In the genomic region with DNA sequence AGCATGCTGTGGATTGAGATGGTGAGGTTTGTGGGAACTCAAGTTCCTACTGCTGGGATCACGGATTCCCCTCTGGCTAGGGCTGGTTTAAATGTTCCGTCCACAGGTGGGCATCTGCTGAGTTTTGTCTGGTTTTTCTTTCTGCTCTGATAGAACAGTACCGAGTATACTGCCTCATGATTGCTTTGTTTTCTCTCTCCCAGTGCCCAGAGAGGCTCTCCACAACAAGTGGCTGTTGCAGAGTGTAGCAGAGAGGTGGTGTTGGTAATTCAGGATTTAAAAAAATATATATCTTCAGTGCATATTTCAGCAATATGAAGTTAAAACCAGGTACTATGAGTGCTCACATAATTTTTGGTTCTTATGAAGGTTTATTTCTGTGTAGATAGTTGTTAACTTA, we compare ENCODE assay signal across 34 cellular contexts.
DNase-seq lines count a peak whose midpoint lies in the region; ATAC-seq and TF ChIP-seq lines count a peak whose summit lies in the region.
"Had no signal": no experiment of that assay in that cellular context is flagged by ENCODE, and none has a peak within 500 bp of the region (broad histone marks: within the 10 kb centered on the region; RNA-seq: fewer than 3 reads in every experiment).

No MANE protein-coding gene starts in this region.

- intact Hi-C loops in left lung (cut with DNase I) = no loop called here
- intact Hi-C loops in lower lobe of right lung (cut with DNase I) = no loop called here
- intact Hi-C loops in upper lobe of right lung (cut with DNase I) = no loop called here
- intact Hi-C loops in activated CD4-positive, alpha-beta memory T cell treated with anti-CD3 and anti-CD28 coated beads for 36 hours (cut with micrococcal nuclease) = no loop called here
- intact Hi-C loops in left ventricle myocardium inferior (cut with micrococcal nuclease) = no loop called here

- no peaks in the 10 kb centered on the region for H3K27me3 ChIP-seq in left lung
- no peaks in the 10 kb centered on the region for H3K27me3 ChIP-seq in lower lobe of right lung (ENCODE audit: low read depth)
- H3K27me3 ChIP-seq in upper lobe of right lung = no peaks in the 10 kb centered on the region
- no peaks in the 10 kb centered on the region for H3K27me3 ChIP-seq in left ventricle myocardium inferior (ENCODE audit: low read depth)
- H3K27me3 ChIP-seq: BE2C had no signal

- DNase-seq in NCI-H510A treated with DMSO at 0.1 percent for 48 hours (lab: John Stamatoyannopoulos, UW) (peak; percentile 5), NCI-H510A (lab: John Stamatoyannopoulos, UW) (no peak), left lung (no peak), lower lobe of right lung (no peak), upper lobe of right lung (no peak), left ventricle myocardium inferior (no peak)
- no peak for DNase-seq in activated CD4-positive, alpha-beta memory T cell treated with anti-CD3 and anti-CD28 coated beads for 36 hours
- no peak for DNase-seq in stimulated activated CD4-positive, alpha-beta T cell treated with anti-CD3 and anti-CD28 coated beads, Interleukin-2, amount 100 ng/mL, for 48 hours
- DNase-seq: 8988T; ACHN; AML-193; BE2C; C1 segment of cervical spinal cord; Caco-2; Calu3; CD4-positive, alpha-beta memory T cell; CD4-positive, alpha-beta T cell; CD4-positive, CD25-positive, alpha-beta regulatory T cell; CD8-positive, alpha-beta memory T cell; CD8-positive, alpha-beta T cell; COR-L47; DMS 273 treated with DMSO at 0.1 percent for 48 hours; DMS153; DMS79; DMS79 treated with DMSO at 0.1 percent for 48 hours; DND-41; EL had no signal

- H3K9me3 ChIP-seq in left lung (no peaks in the 10 kb centered on the region), lower lobe of right lung (no peaks in the 10 kb centered on the region), upper lobe of right lung (no peaks in the 10 kb centered on the region), left ventricle myocardium inferior (replicated peaks) (no peaks in the 10 kb centered on the region)
- H3K9me3 ChIP-seq: A549, BE2C, Caco-2 had no signal

- CTCF ChIA-PET in activated CD4-positive, alpha-beta memory T cell treated with anti-CD3 and anti-CD28 coated beads for 36 hours (lab: Charles Lee) = no interaction called here

- no peak overlapping the region for H3K27ac ChIP-seq in left lung
- no peak overlapping the region for H3K27ac ChIP-seq in lower lobe of right lung
- no peak overlapping the region for H3K27ac ChIP-seq in upper lobe of right lung
- H3K27ac ChIP-seq in left ventricle myocardium inferior (replicated peaks) = no peak overlapping the region
- H3K27ac ChIP-seq: 22Rv1; A549; BLaER1; BLaER1 treated with 17β-estradiol and CSF1 and Interleukin-3, amounts not matched to agents 10 nM and 100 nM; C4-2B had no signal

- H3K27ac Mint-ChIP-seq in activated CD4-positive, alpha-beta memory T cell treated with anti-CD3 and anti-CD28 coated beads for 36 hours = no peak overlapping the region
- H3K27ac Mint-ChIP-seq: B cell; CD14-positive monocyte; CD4-positive, alpha-beta memory T cell; CD4-positive, alpha-beta T cell; CD8-positive, alpha-beta memory T cell; CD8-positive, alpha-beta T cell had no signal

- ATAC-seq in left lung (peak; percentile 87), lower lobe of right lung (peak; percentile 51 to 68), upper lobe of right lung (peak; percentile 47)
- ATAC-seq: A549; CD8-positive, alpha-beta T cell had no signal

- H3K36me3 ChIP-seq in left lung (no peaks in the 10 kb centered on the region), lower lobe of right lung (no peaks in the 10 kb centered on the region), upper lobe of right lung (no peaks in the 10 kb centered on the region), left ventricle myocardium inferior (no peaks in the 10 kb centered on the region)
- H3K36me3 ChIP-seq: BE2C; BLaER1; BLaER1 treated with 17β-estradiol and CSF1 and Interleukin-3, amounts not matched to agents 10 nM and 100 nM had no signal

- no peak overlapping the region for H3K4me3 Mint-ChIP-seq in activated CD4-positive, alpha-beta memory T cell treated with anti-CD3 and anti-CD28 coated beads for 36 hours
- H3K4me3 Mint-ChIP-seq: B cell; CD14-positive monocyte; CD4-positive, alpha-beta memory T cell; CD4-positive, alpha-beta T cell; CD4-positive, CD25-positive, alpha-beta regulatory T cell; CD8-positive, alpha-beta memory T cell; CD8-positive, alpha-beta T cell had no signal

- H3K4me1 Mint-ChIP-seq in activated CD4-positive, alpha-beta memory T cell treated with anti-CD3 and anti-CD28 coated beads for 36 hours (ENCODE audit: low read depth) = no peaks in the 10 kb centered on the region
- H3K4me1 Mint-ChIP-seq: B cell; CD14-positive monocyte; CD4-positive, alpha-beta memory T cell; CD4-positive, CD25-positive, alpha-beta regulatory T cell; CD8-positive, alpha-beta memory T cell had no signal

- no peaks in the 10 kb centered on the region for H3K27me3 Mint-ChIP-seq in activated CD4-positive, alpha-beta memory T cell treated with anti-CD3 and anti-CD28 coated beads for 36 hours
- H3K27me3 Mint-ChIP-seq: B cell; CD4-positive, alpha-beta memory T cell; CD4-positive, alpha-beta T cell; CD4-positive, CD25-positive, alpha-beta regulatory T cell had no signal

- no peaks in the 10 kb centered on the region for H3K4me1 ChIP-seq in left lung
- no peaks in the 10 kb centered on the region for H3K4me1 ChIP-seq in lower lobe of right lung
- no peaks in the 10 kb centered on the region for H3K4me1 ChIP-seq in upper lobe of right lung
- H3K4me1 ChIP-seq in left ventricle myocardium inferior = no peaks in the 10 kb centered on the region
- H3K4me1 ChIP-seq: A549, BE2C, BLaER1, Caco-2 had no signal

- H3K4me3 ChIP-seq in left lung = no peak overlapping the region
- H3K4me3 ChIP-seq in lower lobe of right lung = no peak overlapping the region
- H3K4me3 ChIP-seq in upper lobe of right lung = no peak overlapping the region
- H3K4me3 ChIP-seq in left ventricle myocardium inferior = no peak overlapping the region
- H3K4me3 ChIP-seq: A549; BLaER1; BLaER1 treated with 17β-estradiol and CSF1 and Interleukin-3, amounts not matched to agents 10 nM and 100 nM had no signal

- TF ChIP-seq CTCF in left lung (IDR thresholded peaks at IDR 0.05) (no peak), lower lobe of right lung (IDR thresholded peaks at IDR 0.05) (no peak), upper lobe of right lung (IDR thresholded peaks at IDR 0.05) (no peak), left ventricle myocardium inferior (IDR thresholded peaks at IDR 0.05; ENCODE audit: borderline replicate concordance) (no peak)

- POLR2A ChIA-PET in activated CD4-positive, alpha-beta memory T cell treated with anti-CD3 and anti-CD28 coated beads for 36 hours (lab: Charles Lee) = no interaction called here

- H3K9me3 Mint-ChIP-seq in activated CD4-positive, alpha-beta memory T cell treated with anti-CD3 and anti-CD28 coated beads for 36 hours = no peaks in the 10 kb centered on the region
- H3K9me3 Mint-ChIP-seq: CD4-positive, alpha-beta T cell had no signal

- no peaks in the 10 kb centered on the region for H3K36me3 Mint-ChIP-seq in activated CD4-positive, alpha-beta memory T cell treated with anti-CD3 and anti-CD28 coated beads for 36 hours
- H3K36me3 Mint-ChIP-seq: CD14-positive monocyte; CD4-positive, alpha-beta memory T cell; CD4-positive, CD25-positive, alpha-beta regulatory T cell; CD8-positive, alpha-beta memory T cell; CD8-positive, alpha-beta T cell had no signal
